ENCODE assay signal across 1 cellular context in the genomic region with DNA sequence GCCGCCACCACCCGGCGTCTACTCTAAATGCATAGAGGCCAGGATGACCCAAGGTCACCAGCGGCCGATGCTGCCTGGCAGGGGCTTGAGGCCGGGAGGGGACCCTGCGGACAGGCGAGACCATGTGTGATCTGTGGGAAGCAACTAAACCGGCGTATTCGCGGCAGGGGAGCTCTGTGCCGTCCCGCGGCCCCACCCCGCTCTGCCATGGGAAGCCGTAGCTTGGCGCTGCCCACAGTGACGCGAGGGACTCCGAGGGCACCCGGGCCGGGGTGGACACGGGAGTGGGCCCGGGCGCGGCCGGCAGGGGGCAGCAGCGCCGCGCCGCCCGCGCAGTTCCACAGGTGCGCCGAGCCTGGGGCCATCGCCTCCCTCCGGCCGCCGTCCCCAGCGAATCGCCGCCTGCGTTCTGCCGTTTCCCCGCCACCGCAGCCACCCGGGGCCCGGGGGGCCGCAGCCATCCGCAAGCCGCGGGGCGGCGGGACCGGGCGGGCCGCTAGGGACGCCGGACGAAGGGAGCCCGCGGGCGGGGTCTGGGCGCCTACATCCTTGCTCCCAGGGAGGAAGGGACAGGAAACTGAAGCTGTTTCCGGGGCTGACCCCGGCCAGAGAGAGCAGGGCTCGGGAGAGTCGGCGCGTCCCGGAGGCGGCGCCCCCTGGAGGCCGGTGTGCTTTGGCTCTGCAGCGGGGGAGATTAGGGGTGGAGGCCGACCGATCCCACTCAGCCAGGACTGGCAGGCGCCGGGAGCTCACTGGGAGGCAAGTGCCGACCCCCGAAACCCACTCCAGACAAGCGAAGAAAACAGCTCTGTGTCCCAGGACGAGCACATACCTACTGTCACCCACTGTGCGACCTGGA.
A peak's percentile ranks its signal among the peaks of the same experiment; 100 is the strongest.
TF ChIP-seq lines count a peak whose summit lies in the region.

No MANE protein-coding gene starts in this region.

TF ChIP-seq in HEK293, 187 proteins besides CTCF, POLR2A, EP300 and RAD21 (continued from another document):
- no peak for TF ChIP-seq ZNF133 (tag by site-specific recombination; IDR thresholded peaks at IDR 0.05)
- TF ChIP-seq KLF10 (tag by site-specific recombination; IDR thresholded peaks at IDR 0.05), result peak; percentile 34; the same call in 1 of the 2 replicates
- TF ChIP-seq ZBTB44 (tag by site-specific recombination; IDR thresholded peaks at IDR 0.05), result no peak
- 0 out of 2 replicates have a peak, but pooled peaks have one; percentile 14 for TF ChIP-seq ZBTB21 (tag by site-specific recombination; IDR thresholded peaks at IDR 0.05)
- TF ChIP-seq TCF7L2 (IDR thresholded peaks at IDR 0.05; ENCODE audit: borderline replicate concordance, low read depth, low read length), result no peak; the same call in 1 of the 2 replicates
- no peak for TF ChIP-seq ZNF473 (tag by site-specific recombination; IDR thresholded peaks at IDR 0.05)
- peak; percentile 76 for TF ChIP-seq ZBTB11 (tag by site-specific recombination; conservative IDR thresholded peaks at IDR 0.05; ENCODE audit: low read depth)
- no peak; the same call in none of the 2 replicates for TF ChIP-seq ZBTB17 (tag by site-specific recombination; IDR thresholded peaks at IDR 0.05)
- TF ChIP-seq KLF7 (tag by site-specific recombination; IDR thresholded peaks at IDR 0.05; ENCODE audit: borderline replicate concordance), result 0 out of 2 replicates have a peak, but pooled peaks have one; percentile 19
- TF ChIP-seq ZNF747 (tag by site-specific recombination; IDR thresholded peaks at IDR 0.05), result no peak
- TF ChIP-seq, protein P1, sequence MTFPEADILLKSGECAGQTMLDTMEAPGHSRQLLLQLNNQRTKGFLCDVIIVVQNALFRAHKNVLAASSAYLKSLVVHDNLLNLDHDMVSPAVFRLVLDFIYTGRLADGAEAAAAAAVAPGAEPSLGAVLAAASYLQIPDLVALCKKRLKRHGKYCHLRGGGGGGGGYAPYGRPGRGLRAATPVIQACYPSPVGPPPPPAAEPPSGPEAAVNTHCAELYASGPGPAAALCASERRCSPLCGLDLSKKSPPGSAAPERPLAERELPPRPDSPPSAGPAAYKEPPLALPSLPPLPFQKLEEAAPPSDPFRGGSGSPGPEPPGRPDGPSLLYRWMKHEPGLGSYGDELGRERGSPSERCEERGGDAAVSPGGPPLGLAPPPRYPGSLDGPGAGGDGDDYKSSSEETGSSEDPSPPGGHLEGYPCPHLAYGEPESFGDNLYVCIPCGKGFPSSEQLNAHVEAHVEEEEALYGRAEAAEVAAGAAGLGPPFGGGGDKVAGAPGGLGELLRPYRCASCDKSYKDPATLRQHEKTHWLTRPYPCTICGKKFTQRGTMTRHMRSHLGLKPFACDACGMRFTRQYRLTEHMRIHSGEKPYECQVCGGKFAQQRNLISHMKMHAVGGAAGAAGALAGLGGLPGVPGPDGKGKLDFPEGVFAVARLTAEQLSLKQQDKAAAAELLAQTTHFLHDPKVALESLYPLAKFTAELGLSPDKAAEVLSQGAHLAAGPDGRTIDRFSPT (tag by site-specific recombination; IDR thresholded peaks at IDR 0.05), result peak; percentile 95
- no peak for TF ChIP-seq ZBTB49 (tag by site-specific recombination; IDR thresholded peaks at IDR 0.05; ENCODE audit: low read depth)
